In the genomic region with DNA sequence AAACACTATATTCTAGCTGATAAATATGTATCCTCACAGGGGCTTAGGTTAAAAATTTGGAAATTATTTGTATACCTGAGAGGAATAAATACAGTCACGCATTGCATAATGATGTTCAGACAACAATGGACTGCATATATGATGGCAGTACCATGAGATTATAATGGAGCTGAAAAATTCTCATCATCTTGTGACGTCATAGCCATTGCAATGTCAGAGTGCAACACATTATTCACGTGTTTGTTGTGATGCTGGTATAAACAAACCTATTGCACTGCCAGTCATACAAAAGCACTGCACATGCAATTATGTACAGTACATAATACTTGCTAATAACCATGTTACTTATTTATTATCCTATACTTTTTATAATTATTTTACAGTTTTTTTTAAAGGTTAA, we compare ENCODE assay signal across 21 cellular contexts.
"Had no signal": no experiment of that assay in that cellular context is flagged by ENCODE, and none has a peak within 500 bp of the region (broad histone marks: within the 10 kb centered on the region; RNA-seq: fewer than 3 reads in every experiment).

No MANE protein-coding gene starts in this region.

- DNase-seq: hippocampal formation; immature natural killer cell; kidney; left colon; left lung; lower lobe of right lung; mammary epithelial cell; mesenchymal stem cell; naive thymus-derived CD8-positive, alpha-beta T cell; nucleus accumbens; pancreas; posterior cingulate gyrus; retina; right cardiac atrium; sigmoid colon; small intestine; spleen; stimulated activated CD4-positive, alpha-beta T cell treated with anti-CD3 and anti-CD28 coated beads, Interleukin-4, amount 100 ng/mL, for 24 hours; stimulated activated naive CD4-positive, alpha-beta T cell; tibial artery; uterus had no signal
